In genomic region chr7:2416659-2417058, GRCh38 we compare ENCODE assay signal across 21 cellular contexts. TPM values are rescaled to one million over a fixed set of nuclear protein-coding genes. Genes with fewer than 3 reads are reported as not detected.
"Had no signal": no experiment of that assay in that cellular context is flagged by ENCODE, and none has a peak within 500 bp of the region (broad histone marks: within the 10 kb centered on the region; RNA-seq: fewer than 3 reads in every experiment).

No MANE protein-coding gene starts in this region.

- H3K4me3 Mint-ChIP-seq: activated B cell treated with CpG ODN at 0.5 μM for 24 hours; activated CD4-positive, alpha-beta T cell treated with anti-CD3 and anti-CD28 coated beads, Interleukin-2, amount 10 ng/mL, durations not matched to agents 24 days and 14 days; activated naive CD4-positive, alpha-beta T cell treated with anti-CD3 and anti-CD28 coated beads for 36 hours; memory B cell; nephron; stimulated activated naive B cell treated with anti-CD40 and anti-IgM and Interleukin-4, amounts not matched to agents 10 μg/mL and 1 μg/mL and 100 μg/mL, for 72 hours had no signal

- H3K36me3 ChIP-seq: esophagus muscularis mucosa, right atrium auricular region, tibial artery had no signal

- H3K9me3 Mint-ChIP-seq: activated B cell treated with CpG ODN at 0.5 μM for 24 hours; activated CD4-positive, alpha-beta T cell treated with anti-CD3 and anti-CD28 coated beads, Interleukin-2, amount 10 ng/mL, durations not matched to agents 24 days and 14 days; activated naive CD4-positive, alpha-beta T cell treated with anti-CD3 and anti-CD28 coated beads for 36 hours; memory B cell; nephron; stimulated activated naive B cell treated with anti-CD40 and anti-IgM and Interleukin-4, amounts not matched to agents 10 μg/mL and 1 μg/mL and 100 μg/mL, for 72 hours had no signal

- H3K27ac Mint-ChIP-seq: activated B cell treated with CpG ODN at 0.5 μM for 24 hours; activated CD4-positive, alpha-beta T cell treated with anti-CD3 and anti-CD28 coated beads, Interleukin-2, amount 10 ng/mL, durations not matched to agents 24 days and 14 days; activated naive CD4-positive, alpha-beta T cell treated with anti-CD3 and anti-CD28 coated beads for 36 hours; memory B cell; nephron; progenitor cell of endocrine pancreas; stimulated activated naive B cell treated with anti-CD40 and anti-IgM and Interleukin-4, amounts not matched to agents 10 μg/mL and 1 μg/mL and 100 μg/mL, for 72 hours had no signal

- H3K9me3 ChIP-seq: esophagus muscularis mucosa, right atrium auricular region, tibial artery had no signal

- H3K27me3 ChIP-seq: esophagus muscularis mucosa, right atrium auricular region, tibial artery had no signal

- H3K27ac ChIP-seq: esophagus muscularis mucosa, right atrium auricular region had no signal

- H3K27me3 Mint-ChIP-seq: activated B cell treated with CpG ODN at 0.5 μM for 24 hours; activated CD4-positive, alpha-beta T cell treated with anti-CD3 and anti-CD28 coated beads, Interleukin-2, amount 10 ng/mL, durations not matched to agents 24 days and 14 days; memory B cell; progenitor cell of endocrine pancreas; stimulated activated naive B cell treated with anti-CD40 and anti-IgM and Interleukin-4, amounts not matched to agents 10 μg/mL and 1 μg/mL and 100 μg/mL, for 72 hours had no signal

- ATAC-seq: left ventricle myocardium superior; stimulated activated naive B cell treated with anti-CD40 and anti-IgM and Interleukin-4, amounts not matched to agents 10 μg/mL and 1 μg/mL and 100 μg/mL, for 72 hours had no signal

- H3K4me3 ChIP-seq: esophagus muscularis mucosa, right atrium auricular region, tibial artery had no signal

- DNase-seq: activated B cell treated with CpG ODN at 0.5 μM for 24 hours; activated CD4-positive, alpha-beta T cell treated with anti-CD3 and anti-CD28 coated beads, Interleukin-2, amount 10 ng/mL, durations not matched to agents 24 days and 14 days; activated CD8-positive, alpha-beta memory T cell treated with anti-CD3 and anti-CD28 coated beads for 24 hours; activated naive CD4-positive, alpha-beta T cell treated with anti-CD3 and anti-CD28 coated beads for 36 hours; hippocampal formation; kidney glomerular epithelial cell; left ventricle myocardium superior; stimulated activated CD4-positive, alpha-beta T cell treated with anti-CD3 and anti-CD28 coated beads, Interleukin-2, amount 100 ng/mL, for 48 hours; stimulated activated naive B cell treated with anti-CD40 and anti-IgM and Interleukin-4, amounts not matched to agents 10 μg/mL and 1 μg/mL and 100 μg/mL, for 72 hours; tibial artery had no signal

RNA-seq across cellular contexts. Expression of gene GRIFIN, which starts 59.5 kb away (rescaled TPM):
- total RNA-seq: activated B cell treated with CpG ODN at 0.5 μM for 24 hours; activated CD4-positive, alpha-beta T cell treated with anti-CD3 and anti-CD28 coated beads, Interleukin-2, amount 10 ng/mL, durations not matched to agents 24 days and 14 days; activated naive CD4-positive, alpha-beta T cell treated with anti-CD3 and anti-CD28 coated beads for 36 hours; cardiac septum; esophagus muscularis mucosa; glomerular endothelial cell; left ventricle myocardium superior; omental fat pad; progenitor cell of endocrine pancreas; right atrium auricular region; skeletal muscle tissue; subcutaneous adipose tissue; T-helper 2 cell treated with Interferon-gamma antibody and Interleukin-4, amounts not matched to agents 100 ng/mL and 5 ng/mL, for 36 hours had no signal
